8 cellular contexts compared by ENCODE assay signal in genomic region chr3:32143849-32144757, GRCh38. TPM values are rescaled to one million over a fixed set of nuclear protein-coding genes. Genes with fewer than 3 reads are reported as not detected.
DNase-seq lines count a peak whose midpoint lies in the region; ATAC-seq, FAIRE-seq and TF ChIP-seq lines count a peak whose summit lies in the region.

No MANE protein-coding gene starts in this region.

- H3K4me1 ChIP-seq in endothelial cell of umbilical vein (ENCODE audit: control insufficient read depth, extremely low read depth, insufficient read depth, low read length) (peaks cover 23% of the 10 kb centered on the region), tibial artery (peaks cover 0 to 4% (median 2%) of the 10 kb centered on the region in 4 donors)

- dilution Hi-C loops in endothelial cell of umbilical vein (cut with MboI; ENCODE audit: extremely low pct_ligation_motif_present, low sequenced_read_pairs) = no loop called here

- intact Hi-C loops in endothelial cell of umbilical vein (cut with micrococcal nuclease) = loop anchor here (1.0 to 10.0 kb wide), 9 partner anchors 125 to 594 kb away; partner anchors contain the start of genes OSBPL10 and ZNF860
- intact Hi-C loops in tibial artery (cut with DNase I; ENCODE audit: low total_unique reads) = loop anchor here (2.0 kb wide), 1 partner anchor 125 kb away; no protein-coding TSS in a partner anchor

- DNase-seq in GM12891 (ENCODE audit: insufficient read length, low spot score) (no peak), NCI-H526 (lab: John Stamatoyannopoulos, UW) (peak; percentile 41 to 76), endothelial cell of umbilical vein (ENCODE audit: low read depth, low spot score) (peak; percentile 90), mucosa of gallbladder (ENCODE audit: low spot score) (peak; percentile 72), tibial artery (peak in 1 of 2 donors; percentile 42)
- DNase-seq in activated CD4-positive, alpha-beta T cell treated with anti-CD3 and anti-CD28 coated beads, Interleukin-2, amount 50 U/mL, for 1 hour = peak; percentile 23

- peak; percentile 91 for FAIRE-seq in A204.1 (lab: Jason Lieb, UNC)
- peak; percentile 56 for FAIRE-seq in GM12891 (lab: Jason Lieb, UNC)
- FAIRE-seq in endothelial cell of umbilical vein (lab: Jason Lieb, UNC) = peak; percentile 74

- no peaks in the 10 kb centered on the region for H3K36me3 ChIP-seq in endothelial cell of umbilical vein (ENCODE audit: control insufficient read depth in 2 of 2, extremely low read depth in 1 of 2, insufficient read depth in 2 of 2, low read length in 2 of 2)
- peaks cover 37 to 55% (median 50%) of the 10 kb centered on the region in 3 donors for H3K36me3 ChIP-seq in tibial artery

- H3K9me1 ChIP-seq in endothelial cell of umbilical vein (replicated peaks; ENCODE audit: control insufficient read depth, extremely low read depth, insufficient read depth, low read length) = no peaks in the 10 kb centered on the region

- H3K79me2 ChIP-seq in endothelial cell of umbilical vein (ENCODE audit: control insufficient read depth, insufficient read depth, low read length) = no peaks in the 10 kb centered on the region

- H3K4me2 ChIP-seq in endothelial cell of umbilical vein (ENCODE audit: insufficient read depth, low read length) = peak overlapping the region; percentile 16

- peak; percentile 79 for ATAC-seq in HG03354 (IDR thresholded peaks at IDR 0.05; ENCODE audit: poor library complexity, severe bottlenecking, unreplicated experiment)

- no peaks in the 10 kb centered on the region for H4K20me1 ChIP-seq in endothelial cell of umbilical vein (replicated peaks; ENCODE audit: control insufficient read depth, extremely low read depth, insufficient read depth, low read length)

- H3K27ac ChIP-seq in endothelial cell of umbilical vein (ENCODE audit: insufficient read depth, low read depth, low read length) (no peak overlapping the region), tibial artery (no peak overlapping the region)

- POLR2A ChIA-PET in endothelial cell of umbilical vein (lab: Charles Lee) = no interaction called here

- TF ChIP-seq CTCF in endothelial cell of umbilical vein (IDR thresholded peaks at IDR 0.05; ENCODE audit: extremely low read depth in 1 of 2, insufficient read depth in 1 of 2, low read depth in 1 of 2, low read length in 2 of 2) (peak; percentile 71 to 76), tibial artery (IDR thresholded peaks at IDR 0.05) (peak; percentile 76 to 88)

- no peak overlapping the region for H3K9ac ChIP-seq in endothelial cell of umbilical vein (replicated peaks; ENCODE audit: extremely low read depth, insufficient read depth, low read length)

- H3K4me3 ChIP-seq in endothelial cell of umbilical vein (replicated peaks in 1 of 3; ENCODE audit: insufficient read depth in 1 of 3, low read depth in 1 of 3, low read length in 3 of 3) = no peak overlapping the region
- H3K4me3 ChIP-seq in tibial artery = no peak overlapping the region

- no peaks in the 10 kb centered on the region for H3K9me3 ChIP-seq in endothelial cell of umbilical vein (replicated peaks; ENCODE audit: control insufficient read depth, insufficient read depth, low read length)
- no peaks in the 10 kb centered on the region for H3K9me3 ChIP-seq in tibial artery

- H2AFZ ChIP-seq in endothelial cell of umbilical vein (ENCODE audit: low read depth, low read length) = no peak overlapping the region

- CTCF ChIA-PET in endothelial cell of umbilical vein (lab: Charles Lee) = interaction anchor here (0.6 to 3.0 kb wide), 35 partner anchors 10 to 594 kb away, joined by 3 to 136 read pairs (median 5); partner anchors contain the start of genes GPD1L, OSBPL10 and ZNF860

- no peaks in the 10 kb centered on the region for H3K27me3 ChIP-seq in endothelial cell of umbilical vein (ENCODE audit: control insufficient read depth in 2 of 2, insufficient read depth in 2 of 2, low read length in 2 of 2)
- H3K27me3 ChIP-seq in tibial artery = no peaks in the 10 kb centered on the region

- TF ChIP-seq POLR2A in GM12891 (IDR thresholded peaks at IDR 0.05; ENCODE audit: low read depth, low read length) (no peak), endothelial cell of umbilical vein (IDR thresholded peaks at IDR 0.05; ENCODE audit: low read depth, low read length) (no peak)

- no TSS peak for BruUV-seq in endothelial cell of umbilical vein (replicated peaks; lab: Mats Ljungman, UMichigan)

TF ChIP-seq in GM12891, 5 proteins besides CTCF, POLR2A, EP300 and RAD21:
- TF ChIP-seq TAF1 (IDR thresholded peaks at IDR 0.05; ENCODE audit: low read depth, low read length) (no peak), SPI1 (IDR thresholded peaks at IDR 0.05; ENCODE audit: low read depth, low read length) (no peak), PAX5 (IDR thresholded peaks at IDR 0.05; ENCODE audit: insufficient read depth, low read length, severe bottlenecking) (no peak), POU2F2 (IDR thresholded peaks at IDR 0.05; ENCODE audit: low read depth, low read length) (no peak), POLR2AphosphoS5 (IDR thresholded peaks at IDR 0.05; ENCODE audit: low read depth, low read length) (no peak)
TF ChIP-seq in GM12891: peak in this region for 0.

TF ChIP-seq in endothelial cell of umbilical vein, 7 proteins besides CTCF, POLR2A, EP300 and RAD21:
- TF ChIP-seq JUN (IDR thresholded peaks at IDR 0.05; ENCODE audit: borderline replicate concordance, insufficient read depth, insufficient read length, low read depth) (peak; percentile 24), FOS (IDR thresholded peaks at IDR 0.05; ENCODE audit: borderline replicate concordance, insufficient read depth, low read length) (peak; percentile 26), POLR2AphosphoS5 (IDR thresholded peaks at IDR 0.05; ENCODE audit: insufficient read depth, low read depth, low read length) (no peak)
TF ChIP-seq in endothelial cell of umbilical vein: peak in this region for 2.

RNA-seq across cellular contexts. Expression of gene GPD1L, which starts 37.7 kb away (rescaled TPM):
- polyA plus RNA-seq in GM12891 (2012; ENCODE audit: low read depth, missing spikeins) = 0.42 TPM
- total RNA-seq in endothelial cell of umbilical vein (11.3 and 12.9 TPM in 2 replicates), mucosa of gallbladder (31.1 TPM)
- polyA plus RNA-seq in endothelial cell of umbilical vein = 4.0 and 5.1 TPM in 2 replicates
- 5.9 and 6.0 TPM in 2 replicates for polyA plus RNA-seq in endothelial cell of umbilical vein (2011; cell fraction: cytosol; rRNA removed)
- polyA plus RNA-seq in endothelial cell of umbilical vein (2011; cell fraction: nucleus; rRNA removed) = 5.4 and 6.3 TPM in 2 replicates
- 8.2 and 10.8 TPM in 2 replicates for polyA plus RNA-seq in endothelial cell of umbilical vein (2012)
- polyA minus RNA-seq in endothelial cell of umbilical vein = 7.5 and 8.8 TPM in 2 replicates
- 16.8 TPM for polyA minus RNA-seq in endothelial cell of umbilical vein (2011; cell fraction: cytosol; rRNA and poly(A)+ RNA removed)
- 2.7 and 3.0 TPM in 2 replicates for polyA minus RNA-seq in endothelial cell of umbilical vein (2011; cell fraction: nucleus; rRNA and poly(A)+ RNA removed)
